ENCODE assay signal across 19 cellular contexts in genomic region chr22:24148586-24148985, GRCh38. TPM values are rescaled to one million over a fixed set of nuclear protein-coding genes. Genes with fewer than 3 reads are reported as not detected.
DNase-seq lines count a peak whose midpoint lies in the region; ATAC-seq and TF ChIP-seq lines count a peak whose summit lies in the region.
"Had no signal": no experiment of that assay in that cellular context is flagged by ENCODE, and none has a peak within 500 bp of the region (broad histone marks: within the 10 kb centered on the region; RNA-seq: fewer than 3 reads in every experiment).

No MANE protein-coding gene starts in this region.

- 84 to 89% methylated on average over 4 of the region's 4 CpGs for WGBS in thyroid gland, 2 donors

- H3K9me3 Mint-ChIP-seq in activated naive CD4-positive, alpha-beta T cell treated with anti-CD3 and anti-CD28 coated beads, Interleukin-2, amount 50 U/mL, for 72 hours: no peaks in the 10 kb centered on the region
- H3K9me3 Mint-ChIP-seq: activated T-helper 1 cell treated with anti-CD3 and anti-CD28 coated beads, Interleukin-12 subunit alpha, Interleukin-12 subunit beta, Interleukin-2, Interleukin-4 antibody, amounts not matched to agents 30 ng/mL and 10 ng/mL and 1 ng/mL, durations not matched to agents 14 hours and 24 hours and 36 hours had no signal

- TF ChIP-seq POLR2A in thyroid gland (IDR thresholded peaks at IDR 0.05): no peak

- TF ChIP-seq CTCF in lower lobe of right lung (IDR thresholded peaks at IDR 0.05) (no peak), thyroid gland (IDR thresholded peaks at IDR 0.05) (no peak)

- H3K27ac Mint-ChIP-seq in activated naive CD4-positive, alpha-beta T cell treated with anti-CD3 and anti-CD28 coated beads, Interleukin-2, amount 50 U/mL, for 72 hours: peak overlapping the region; percentile 0 to 86
- H3K27ac Mint-ChIP-seq: activated T-helper 1 cell treated with anti-CD3 and anti-CD28 coated beads, Interleukin-12 subunit alpha, Interleukin-12 subunit beta, Interleukin-2, Interleukin-4 antibody, amounts not matched to agents 30 ng/mL and 10 ng/mL and 1 ng/mL, durations not matched to agents 14 hours and 24 hours and 36 hours had no signal

- no peak for DNase-seq in activated naive CD4-positive, alpha-beta T cell treated with anti-CD3 and anti-CD28 coated beads, Interleukin-2, amount 50 U/mL, for 72 hours (ENCODE audit: low spot score in 2 of 2)
- no peak for DNase-seq in activated naive CD4-positive, alpha-beta T cell treated with Interleukin-2 at 50 U/mL for 16 hours
- no peak for DNase-seq in lower lobe of right lung
- no peak for DNase-seq in thyroid gland
- DNase-seq in stimulated activated CD4-positive, alpha-beta T cell treated with anti-CD3 and anti-CD28 coated beads, Interleukin-1b, Interleukin-23, amount 100 ng/mL, for 48 hours: no peak
- DNase-seq: ACHN; activated CD4-positive, alpha-beta T cell treated with anti-CD3 and anti-CD28 coated beads for 48 hours; body of pancreas; GOT3; KG1; kidney glomerular epithelial cell; NCI-H1417; NCI-H446; stimulated activated naive CD4-positive, alpha-beta T cell treated with Interleukin-2 at 50 U/mL for 16 hours had no signal

- intact Hi-C loops in lower lobe of right lung (cut with DNase I) (no loop called here), thyroid gland (cut with DNase I) (no loop called here)

- no peaks in the 10 kb centered on the region for H3K9me3 ChIP-seq in lower lobe of right lung
- H3K9me3 ChIP-seq in thyroid gland: no peaks in the 10 kb centered on the region
- H3K9me3 ChIP-seq: body of pancreas had no signal

- H3K27me3 ChIP-seq in lower lobe of right lung (ENCODE audit: low read depth) (no peaks in the 10 kb centered on the region), thyroid gland (no peaks in the 10 kb centered on the region)
- H3K27me3 ChIP-seq: body of pancreas had no signal

- H3K36me3 ChIP-seq in lower lobe of right lung (no peaks in the 10 kb centered on the region), thyroid gland (no peaks in the 10 kb centered on the region)

- H3K4me1 ChIP-seq in lower lobe of right lung (peaks cover 80% of the 10 kb centered on the region), thyroid gland (peaks cover 51 to 67% of the 10 kb centered on the region in 2 donors)

- no peak for ATAC-seq in activated naive CD4-positive, alpha-beta T cell treated with anti-CD3 and anti-CD28 coated beads, Interleukin-2, amount 50 U/mL, for 72 hours
- ATAC-seq in lower lobe of right lung (no peak), HG03139 (IDR thresholded peaks at IDR 0.05; ENCODE audit: unreplicated experiment) (no peak), HG02938 (IDR thresholded peaks at IDR 0.05; ENCODE audit: unreplicated experiment) (no peak)
- ATAC-seq: body of pancreas, sciatic nerve had no signal

- no peaks in the 10 kb centered on the region for H3K36me3 Mint-ChIP-seq in activated naive CD4-positive, alpha-beta T cell treated with anti-CD3 and anti-CD28 coated beads, Interleukin-2, amount 50 U/mL, for 72 hours

- H3K4me3 ChIP-seq in lower lobe of right lung (no peak overlapping the region), thyroid gland (replicated peaks in 1 of 3) (no peak overlapping the region)
- H3K4me3 ChIP-seq: body of pancreas had no signal

- H3K27ac ChIP-seq in angular gyrus (ENCODE audit: low read depth, low read length): peak overlapping the region; percentile 49
- H3K27ac ChIP-seq in lower lobe of right lung: peak overlapping the region; percentile 76
- peak overlapping the region; percentile 75 to 92 (median 86) for H3K27ac ChIP-seq in thyroid gland

RNA-seq across cellular contexts. Expression of gene SUSD2, which starts 32.7 kb away (rescaled TPM):
- total RNA-seq in activated naive CD4-positive, alpha-beta T cell treated with anti-CD3 and anti-CD28 coated beads, Interleukin-2, amount 50 U/mL, for 72 hours: 1 to 10 TPM in 1 of 2 donors, under 1 TPM in 1; 0.20 to 1.6 TPM
- total RNA-seq in lower lobe of right lung: 200 TPM
- 10 to 100 TPM in 3 of 4 donors, 1 to 10 TPM in 1; 9.5 to 22.5 (median 15.1) TPM for total RNA-seq in thyroid gland
